In the genomic region with DNA sequence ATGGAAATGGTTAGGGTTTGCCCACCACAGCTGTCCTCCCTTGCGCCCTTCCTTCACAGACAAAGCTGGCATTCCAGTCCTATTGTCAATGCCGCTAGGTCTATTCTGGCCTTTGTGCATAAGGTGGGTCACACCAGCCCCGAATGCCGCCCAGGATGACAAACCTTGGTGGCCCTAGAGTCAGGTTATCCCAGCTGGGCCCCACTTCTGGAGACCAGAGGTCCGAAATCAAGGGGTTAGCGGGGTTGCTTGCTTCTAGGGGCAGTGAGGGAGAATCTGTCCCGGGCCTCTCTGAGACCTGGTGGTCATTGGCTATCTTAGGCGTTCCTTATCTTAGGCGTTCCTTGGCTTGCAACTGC, we compare ENCODE assay signal across 11 cellular contexts.
A peak's percentile ranks its signal among the peaks of the same experiment; 100 is the strongest.
DNase-seq lines count a peak whose midpoint lies in the region; ATAC-seq and TF ChIP-seq lines count a peak whose summit lies in the region.
"Had no signal": no experiment of that assay in that cellular context is flagged by ENCODE, and none has a peak within 500 bp of the region (broad histone marks: within the 10 kb centered on the region; RNA-seq: fewer than 3 reads in every experiment).

No MANE protein-coding gene starts in this region.

- peak overlapping the region; percentile 40 for H2AFZ ChIP-seq in MM.1S (ENCODE audit: low read length)
- H2AFZ ChIP-seq: parathyroid adenoma had no signal

- H3K27ac Mint-ChIP-seq in Caco-2 (ENCODE audit: unreplicated experiment) = no peak overlapping the region
- H3K27ac Mint-ChIP-seq in natural killer cell = no peak overlapping the region
- no peak overlapping the region for H3K27ac Mint-ChIP-seq in activated T-cell treated with anti-CD3 and anti-CD28 coated beads, Interleukin-2, amount 50 U/mL, for 24 hours
- H3K27ac Mint-ChIP-seq: activated T-cell treated with anti-CD3 and anti-CD28 coated beads, Interleukin-2, amount 50 U/mL, for 72 hours; stimulated activated naive CD8-positive, alpha-beta T cell treated with anti-CD3 and anti-CD28 coated beads, Interleukin-15, Interleukin-2, amounts not matched to agents 100 ng/mL and 50 ng/mL, for 24 hours had no signal

- H3F3A ChIP-seq in MM.1S (ENCODE audit: insufficient read depth, low read length) = peaks cover 36% of the 10 kb centered on the region

- peaks cover 46% of the 10 kb centered on the region for H3K79me2 ChIP-seq in MM.1S (ENCODE audit: low read length)
- H3K79me2 ChIP-seq: parathyroid adenoma had no signal

- no TSS peak for BruUV-seq in Caco-2 (replicated peaks; lab: Mats Ljungman, UMichigan)

- POLR2A ChIA-PET in Caco-2 (lab: Charles Lee) = interaction anchor here (0.6 to 1.3 kb wide), 11 partner anchors 10 to 713 kb away, joined by 3 to 24 read pairs (median 4); no protein-coding TSS in a partner anchor

- ATAC-seq in GM21515 (IDR thresholded peaks at IDR 0.05; ENCODE audit: unreplicated experiment) (no peak), natural killer cell (no peak)

- no peak for DNase-seq in Caco-2
- no peak for DNase-seq in MM.1S
- no peak for DNase-seq in dorsolateral prefrontal cortex
- peak; percentile 50 for DNase-seq in posterior vena cava (ENCODE audit: low spot score)
- no peak for DNase-seq in LoVo (ENCODE audit: low spot score)
- no peak for DNase-seq in natural killer cell
- DNase-seq in activated T-cell treated with anti-CD3 and anti-CD28 coated beads, Interleukin-2, amount 50 U/mL, for 24 hours = no peak

- peaks cover 6% of the 10 kb centered on the region for H3K9me3 Mint-ChIP-seq in Caco-2 (ENCODE audit: unreplicated experiment)
- no peaks in the 10 kb centered on the region for H3K9me3 Mint-ChIP-seq in natural killer cell
- no peaks in the 10 kb centered on the region for H3K9me3 Mint-ChIP-seq in activated T-cell treated with anti-CD3 and anti-CD28 coated beads, Interleukin-2, amount 50 U/mL, for 24 hours
- H3K9me3 Mint-ChIP-seq: activated T-cell treated with anti-CD3 and anti-CD28 coated beads, Interleukin-2, amount 50 U/mL, for 72 hours; stimulated activated naive CD8-positive, alpha-beta T cell treated with anti-CD3 and anti-CD28 coated beads, Interleukin-15, Interleukin-2, amounts not matched to agents 100 ng/mL and 50 ng/mL, for 24 hours had no signal

- peaks cover 3% of the 10 kb centered on the region for H3K27me3 Mint-ChIP-seq in Caco-2 (ENCODE audit: insufficient read depth, unreplicated experiment)
- peaks cover 47 to 61% of the 10 kb centered on the region in 2 donors for H3K27me3 Mint-ChIP-seq in natural killer cell (ENCODE audit: low read depth in 2 of 2)
- peaks cover 58% of the 10 kb centered on the region for H3K27me3 Mint-ChIP-seq in activated T-cell treated with anti-CD3 and anti-CD28 coated beads, Interleukin-2, amount 50 U/mL, for 24 hours

- H3K9ac ChIP-seq in MM.1S (ENCODE audit: low read length) = no peak overlapping the region
- H3K9ac ChIP-seq: parathyroid adenoma had no signal

- H3K4me3 ChIP-seq in Caco-2 (ENCODE audit: low read depth, low read length) (no peak overlapping the region), MM.1S (ENCODE audit: low read length) (0 out of 2 replicates have a peak overlapping the region, but pooled peaks have one; percentile 24), dorsolateral prefrontal cortex (peak overlapping the region in 43 of 59 donors; percentile 38 to 85 (median 71))

- H3K27ac ChIP-seq in MM.1S (ENCODE audit: low read length) (no peak overlapping the region), dorsolateral prefrontal cortex (peak overlapping the region in 1 of 59 donors; percentile 86)
- H3K27ac ChIP-seq: parathyroid adenoma had no signal

- intact Hi-C loops in Caco-2 (cut with micrococcal nuclease; ENCODE audit: unreplicated experiment) = loop anchor here (1.0 to 5.0 kb wide), 4 partner anchors 10 to 89 kb away; no protein-coding TSS in a partner anchor
- intact Hi-C loops in dorsolateral prefrontal cortex (cut with DNase I) = no loop called here
- intact Hi-C loops in posterior vena cava (cut with DNase I) = no loop called here
- intact Hi-C loops in natural killer cell (cut with micrococcal nuclease) = no loop called here

- CTCF ChIA-PET in Caco-2 (lab: Charles Lee) = interaction anchor here (0.6 to 1.1 kb wide), 4 partner anchors 13 to 36 kb away, joined by 3 to 9 read pairs (median 4); no protein-coding TSS in a partner anchor

- H3K27me3 ChIP-seq in Caco-2 (replicated peaks; ENCODE audit: control insufficient read depth, insufficient read depth, low read length) (no peaks in the 10 kb centered on the region; the same call in 1 of the 2 replicates), MM.1S (replicated peaks; ENCODE audit: insufficient read depth, low read length) (no peaks in the 10 kb centered on the region), dorsolateral prefrontal cortex (peaks cover 0 to 36% (median 6%) of the 10 kb centered on the region in 45 donors)

- H3K4me2 ChIP-seq in MM.1S (ENCODE audit: low read depth, low read length) = peak overlapping the region; percentile 72

- H3K9me3 ChIP-seq in Caco-2 = no peaks in the 10 kb centered on the region
- H3K9me3 ChIP-seq in MM.1S (replicated peaks; ENCODE audit: insufficient read depth, low read length) = no peaks in the 10 kb centered on the region

- H3K4me1 ChIP-seq in Caco-2 (peaks cover 16% of the 10 kb centered on the region), MM.1S (ENCODE audit: low read length) (peaks cover 13% of the 10 kb centered on the region)
- H3K4me1 ChIP-seq: parathyroid adenoma had no signal

- H3K36me3 Mint-ChIP-seq in Caco-2 (ENCODE audit: insufficient read depth, unreplicated experiment) (peaks cover 12% of the 10 kb centered on the region), natural killer cell (no peaks in the 10 kb centered on the region)
- H3K36me3 Mint-ChIP-seq in activated T-cell treated with anti-CD3 and anti-CD28 coated beads, Interleukin-2, amount 50 U/mL, for 24 hours (ENCODE audit: low read depth) = no peaks in the 10 kb centered on the region

- no peaks in the 10 kb centered on the region for H3K36me3 ChIP-seq in Caco-2 (ENCODE audit: control insufficient read depth, insufficient read depth, low read length)
- H3K36me3 ChIP-seq in MM.1S (replicated peaks; ENCODE audit: insufficient read depth, low read length) = no peaks in the 10 kb centered on the region

- no peak for TF ChIP-seq CTCF in Caco-2 (IDR thresholded peaks at IDR 0.05; ENCODE audit: insufficient read depth in 1 of 2, low read depth in 1 of 2, low read length in 1 of 2, severe bottlenecking in 1 of 2, unreplicated experiment in 1 of 2)
- TF ChIP-seq CTCF in MM.1S (IDR thresholded peaks at IDR 0.05; ENCODE audit: low read length) = no peak
- TF ChIP-seq CTCF in dorsolateral prefrontal cortex (IDR thresholded peaks at IDR 0.05 in 54 of 56, conservative IDR thresholded peaks at IDR 0.05 in 2 of 56; ENCODE audit: low read depth in 1 of 56, partially characterized antibody in 56 of 56) = no peak
- TF ChIP-seq CTCF in natural killer cell (IDR thresholded peaks at IDR 0.05) = no peak

- H3K4me1 Mint-ChIP-seq in Caco-2 (ENCODE audit: low read depth, unreplicated experiment) (peaks cover 25% of the 10 kb centered on the region), natural killer cell (peaks cover 6 to 16% of the 10 kb centered on the region in 2 donors)
- peaks cover 17% of the 10 kb centered on the region for H3K4me1 Mint-ChIP-seq in activated T-cell treated with anti-CD3 and anti-CD28 coated beads, Interleukin-2, amount 50 U/mL, for 24 hours (ENCODE audit: low read depth)

- no peaks in the 10 kb centered on the region for H3K9me2 ChIP-seq in MM.1S (replicated peaks; ENCODE audit: insufficient read depth, low read length)

- H3K4me3 Mint-ChIP-seq in Caco-2 (ENCODE audit: unreplicated experiment) (peak overlapping the region; percentile 74), natural killer cell (no peak overlapping the region)
- H3K4me3 Mint-ChIP-seq in activated T-cell treated with anti-CD3 and anti-CD28 coated beads, Interleukin-2, amount 50 U/mL, for 24 hours = no peak overlapping the region

- no peaks in the 10 kb centered on the region for H4K20me1 ChIP-seq in MM.1S (ENCODE audit: insufficient read depth, low read length)
